In genomic region chr7:94396044-94396443, GRCh38 we compare ENCODE assay signal across 8 cellular contexts. TPM values are rescaled to one million over a fixed set of nuclear protein-coding genes. Genes with fewer than 3 reads are reported as not detected.
A peak's percentile ranks its signal among the peaks of the same experiment; 100 is the strongest.
DNase-seq lines count a peak whose midpoint lies in the region; ATAC-seq and TF ChIP-seq lines count a peak whose summit lies in the region.

No MANE protein-coding gene starts in this region.

- peaks cover 39% of the 10 kb centered on the region for H3K4me1 ChIP-seq in HUES6 (ENCODE audit: control insufficient read depth, insufficient read depth, low read length)
- peaks cover 15% of the 10 kb centered on the region for H3K4me1 ChIP-seq in mammary epithelial cell (ENCODE audit: insufficient read depth, low read length)
- H3K4me1 ChIP-seq in subcutaneous abdominal adipose tissue (ENCODE audit: control insufficient read depth in 5 of 5, insufficient read depth in 5 of 5, low read length in 5 of 5): peaks cover 0 to 19% (median 15%) of the 10 kb centered on the region in 5 donors

- no peaks in the 10 kb centered on the region for H3K9me3 Mint-ChIP-seq in progenitor cell of endocrine pancreas (ENCODE audit: low read depth)

- H3K27ac ChIP-seq in HUES6 (ENCODE audit: low read depth, low read length): peak overlapping the region; percentile 29; the same call in 1 of the 2 replicates
- no peak overlapping the region for H3K27ac ChIP-seq in mammary epithelial cell (ENCODE audit: insufficient read depth, low read depth, low read length)
- peak overlapping the region; percentile 52 for H3K27ac ChIP-seq in subcutaneous abdominal adipose tissue (ENCODE audit: low read depth, low read length)

- H3K27me3 ChIP-seq in HUES6 (ENCODE audit: control insufficient read depth, insufficient read depth, low read length) (peaks cover 6% of the 10 kb centered on the region; the same call in 1 of the 2 replicates), mammary epithelial cell (ENCODE audit: insufficient read depth, low read length) (peaks cover 2% of the 10 kb centered on the region), subcutaneous abdominal adipose tissue (ENCODE audit: control insufficient read depth in 5 of 5, insufficient read depth in 4 of 5, low read length in 5 of 5) (peaks cover 8 to 28% (median 16%) of the 10 kb centered on the region in 5 donors)

- CTCF ChIA-PET in mammary epithelial cell (lab: Charles Lee; ENCODE audit: low non-redundant PET): interaction anchor here (0.6 to 1.7 kb wide), 5 partner anchors 62 to 855 kb away, joined by 3 to 16 read pairs (median 5); no protein-coding TSS in a partner anchor

- no peaks in the 10 kb centered on the region for H3K79me2 ChIP-seq in mammary epithelial cell (ENCODE audit: insufficient read depth, low read length)

- ATAC-seq in left colon (peak; percentile 24), HG02884 (IDR thresholded peaks at IDR 0.05; ENCODE audit: unreplicated experiment) (no peak), HG03460 (IDR thresholded peaks at IDR 0.05; ENCODE audit: unreplicated experiment) (no peak), GM18907 (IDR thresholded peaks at IDR 0.05; ENCODE audit: unreplicated experiment) (no peak)

- H3K9me3 ChIP-seq in HUES6 (ENCODE audit: control insufficient read depth, insufficient read depth, low read depth, low read length): no peaks in the 10 kb centered on the region
- H3K9me3 ChIP-seq in mammary epithelial cell (replicated peaks; ENCODE audit: insufficient read depth, low read length): no peaks in the 10 kb centered on the region
- no peaks in the 10 kb centered on the region for H3K9me3 ChIP-seq in subcutaneous abdominal adipose tissue (ENCODE audit: control insufficient read depth in 5 of 5, low read length in 5 of 5)

- no peak overlapping the region for H3K27ac Mint-ChIP-seq in progenitor cell of endocrine pancreas

- H3K4me3 ChIP-seq in HUES6 (ENCODE audit: low read depth, low read length) (peak overlapping the region; percentile 73), mammary epithelial cell (replicated peaks in 1 of 3; ENCODE audit: insufficient read depth in 1 of 3, low read depth in 2 of 3, low read length in 3 of 3) (no peak overlapping the region), subcutaneous abdominal adipose tissue (ENCODE audit: low read depth in 1 of 5, low read length in 5 of 5) (peak overlapping the region; percentile 46 to 86 (median 76))

- H3K4me1 Mint-ChIP-seq in progenitor cell of endocrine pancreas (ENCODE audit: low read depth): peaks cover 9% of the 10 kb centered on the region

- no peaks in the 10 kb centered on the region for H3K36me3 Mint-ChIP-seq in progenitor cell of endocrine pancreas (ENCODE audit: insufficient read depth)

- WGBS in mammary epithelial cell (ENCODE audit: low coverage, missing lambda C conversion rate): 32% methylated on average over 4 of the region's 4 CpGs

- H3K9ac ChIP-seq in HUES6 (ENCODE audit: low read length) (peak overlapping the region; percentile 71), mammary epithelial cell (ENCODE audit: insufficient read depth, low read length) (no peak overlapping the region), subcutaneous abdominal adipose tissue (ENCODE audit: low read length in 5 of 5) (peak overlapping the region in 3 of 5 donors; percentile 32 to 62 (median 50))

- in situ Hi-C loops in mammary epithelial cell (cut with MboI; ENCODE audit: low sequenced_read_pairs in 2 of 2): loop anchor here in 1 of 2 donors (10.0 kb wide), 1 partner anchor 101 kb away; no protein-coding TSS in a partner anchor

- dilution Hi-C loops in mammary epithelial cell (cut with HindIII; ENCODE audit: low sequenced_read_pairs): no loop called here

- DNase-seq in mammary epithelial cell (no peak), left colon (no peak), progenitor cell of endocrine pancreas (ENCODE audit: low spot score, unreplicated experiment) (no peak)

- intact Hi-C loops in mammary epithelial cell (cut with micrococcal nuclease): loop anchor here (5.0 to 10.0 kb wide), 5 partner anchors 281 to 679 kb away; no protein-coding TSS in a partner anchor
- intact Hi-C loops in left colon (cut with DNase I, micrococcal nuclease): loop anchor here in 1 of 2 donors (2.0 kb wide), 1 partner anchor 107 kb away; no protein-coding TSS in a partner anchor

- peaks cover 13% of the 10 kb centered on the region for H3K27me3 Mint-ChIP-seq in progenitor cell of endocrine pancreas

- H3K36me3 ChIP-seq in HUES6 (ENCODE audit: control insufficient read depth, insufficient read depth, low read length): peaks cover 23% of the 10 kb centered on the region
- no peaks in the 10 kb centered on the region for H3K36me3 ChIP-seq in mammary epithelial cell (ENCODE audit: insufficient read depth, low read length)
- H3K36me3 ChIP-seq in subcutaneous abdominal adipose tissue (ENCODE audit: control insufficient read depth in 5 of 5, insufficient read depth in 5 of 5, low read length in 5 of 5): peaks cover 0 to 1% (median 0%) of the 10 kb centered on the region in 5 donors

- H3K4me2 ChIP-seq in mammary epithelial cell (ENCODE audit: insufficient read depth, low read depth, low read length): no peak overlapping the region

- H3K4me3 Mint-ChIP-seq in progenitor cell of endocrine pancreas (ENCODE audit: low read depth): no peak overlapping the region

- no TSS peak for BruUV-seq in mammary epithelial cell (replicated peaks; lab: Mats Ljungman, UMichigan)

- H2AFZ ChIP-seq in mammary epithelial cell (ENCODE audit: low read depth, low read length): peak overlapping the region; percentile 75

- H4K20me1 ChIP-seq in mammary epithelial cell (ENCODE audit: insufficient read depth, low read length): no peaks in the 10 kb centered on the region

- TF ChIP-seq CTCF in mammary epithelial cell (conservative IDR thresholded peaks at IDR 0.05 in 1 of 2, IDR thresholded peaks at IDR 0.05 in 1 of 2; ENCODE audit: extremely low read depth in 1 of 2, insufficient read depth in 1 of 2, low read depth in 1 of 2, low read length in 2 of 2) (no peak), progenitor cell of endocrine pancreas (IDR thresholded peaks at IDR 0.05; ENCODE audit: unreplicated experiment) (no peak)

RNA-seq across cellular contexts. Expression of gene COL1A2, which starts 1.3 kb away (rescaled TPM):
- total RNA-seq in mammary epithelial cell (10 to 100 TPM in 1 of 2 donors, under 1 TPM in 1; 0.45 to 13.7 TPM), left colon (100 to 1,000 TPM in 1 of 2 donors, 10 to 100 TPM in 1; 28.1 to 103 TPM), progenitor cell of endocrine pancreas (14.8 and 26.2 TPM in 2 replicates)
- 0.60 TPM for polyA plus RNA-seq in mammary epithelial cell
- 0.31 TPM for polyA minus RNA-seq in mammary epithelial cell

Comparison
In these comparisons a context has a peak if more than half of its experiments do, and no peak if none do; other contexts are left out.
1. H3K4me3 ChIP-seq: peak in HUES6 (single experiment) and subcutaneous abdominal adipose tissue (5 of 5); none in mammary epithelial cell (0 of 3).